30 cellular contexts compared by ENCODE assay signal in genomic region chr3:8817486-8817885, GRCh38.
"Had no signal": no experiment of that assay in that cellular context is flagged by ENCODE, and none has a peak within 500 bp of the region (broad histone marks: within the 10 kb centered on the region; RNA-seq: fewer than 3 reads in every experiment).

No MANE protein-coding gene starts in this region.

- FAIRE-seq: RCC 7860, TTC549 had no signal

- H3K36me3 ChIP-seq: adrenal gland, breast epithelium, MG63, SJSA1 had no signal

- H3K9me3 ChIP-seq: SJSA1 had no signal

- DNase-seq: activated CD4-positive, alpha-beta memory T cell treated with anti-CD3 and anti-CD28 coated beads for 36 hours; activated CD4-positive, alpha-beta T cell treated with anti-CD3 and anti-CD28 coated beads, Interleukin-2, amount 10 ng/mL, durations not matched to agents 7 days and 5 days; activated CD4-positive, CD25-positive, alpha-beta regulatory T cell; activated CD8-positive, alpha-beta memory T cell treated with anti-CD3 and anti-CD28 coated beads for 24 hours; activated gamma-delta T cell; activated naive CD4-positive, alpha-beta T cell treated with anti-CD3 and anti-CD28 coated beads, Interleukin-2, amount 50 U/mL, for 16 hours; activated naive CD8-positive, alpha-beta T cell treated with anti-CD3 and anti-CD28 coated beads, Interleukin-2, amount 10 ng/mL, durations not matched to agents 7 days and 5 days; activated T-cell treated with anti-CD3 and anti-CD28 coated beads for 4 hours; activated T-cell treated with anti-CD3 and anti-CD28 coated beads, Interleukin-2, amount 50 U/mL, for 48 hours; adrenal gland; aorta; caudate nucleus; MG63; MV-4-11; NCI-H1092 treated with DMSO at 0.1 percent for 48 hours; NCI-H1417 treated with DMSO at 0.1 percent for 48 hours; NCI-H1694; NCI-H2029; NCI-H2107; NCI-H510A treated with DMSO at 0.1 percent for 48 hours; PC-3; SHP77; T-helper 17 cell; T-helper 9 cell had no signal

- H3K27me3 ChIP-seq: adrenal gland, breast epithelium, MG63, SJSA1 had no signal

- H3K4me3 ChIP-seq: adrenal gland, breast epithelium, MG63, SJSA1 had no signal

- H3K27ac ChIP-seq: adrenal gland, breast epithelium, SJSA1, VCaP had no signal

- H3K4me1 ChIP-seq: adrenal gland, breast epithelium, SJSA1 had no signal

- ATAC-seq: activated T-helper 17 cell treated with anti-CD3 and anti-CD28 coated beads, Interleukin-2, amount 50 U/mL, for 72 hours; PC-3; T-helper 17 cell had no signal
